Comparison of ENCODE assay signal across 16 cellular contexts in the genomic region with DNA sequence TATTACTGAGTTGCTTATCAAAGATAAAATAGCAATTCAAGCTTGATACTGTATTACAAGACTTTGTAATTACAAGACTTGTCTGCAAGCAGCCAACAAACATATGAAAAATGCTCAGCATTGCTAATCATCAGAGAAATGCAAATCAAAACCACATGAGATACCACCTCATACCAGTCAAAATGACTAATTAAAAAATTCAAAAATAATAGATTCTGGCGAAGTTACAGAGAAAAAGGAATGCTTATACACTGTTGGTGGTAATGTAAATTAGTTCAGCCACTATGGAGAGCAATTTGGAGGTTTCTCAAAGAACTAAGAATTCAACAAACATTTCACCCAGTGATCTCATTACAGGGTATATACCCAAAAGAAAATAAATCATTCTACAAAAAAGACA.
"Had no signal": no experiment of that assay in that cellular context is flagged by ENCODE, and none has a peak within 500 bp of the region (broad histone marks: within the 10 kb centered on the region; RNA-seq: fewer than 3 reads in every experiment).

No MANE protein-coding gene starts in this region.

- H3K27me3 ChIP-seq: cardiac muscle cell, esophagus muscularis mucosa, left lung, tibial nerve, uterus had no signal

- H3K36me3 ChIP-seq: cardiac muscle cell, esophagus muscularis mucosa, left lung, tibial nerve, uterus had no signal

- ATAC-seq: activated CD8-positive, alpha-beta T cell treated with anti-CD3 and anti-CD28 coated beads, Interleukin-2, amount 10 ng/mL, durations not matched to agents 7 days and 5 days; left lung had no signal

- H3K4me1 ChIP-seq: esophagus muscularis mucosa, left lung, tibial nerve, uterus had no signal

- DNase-seq: activated CD4-positive, alpha-beta T cell treated with anti-CD3 and anti-CD28 coated beads for 48 hours; activated CD4-positive, CD25-positive, alpha-beta regulatory T cell; activated CD8-positive, alpha-beta T cell treated with anti-CD3 and anti-CD28 coated beads, Interleukin-2, amount 10 ng/mL, durations not matched to agents 7 days and 5 days; activated naive CD4-positive, alpha-beta T cell treated with Interleukin-2 at 50 U/mL for 16 hours; activated naive CD8-positive, alpha-beta T cell treated with anti-CD3 and anti-CD28 coated beads, Interleukin-2, amount 10 ng/mL, durations not matched to agents 7 days and 5 days; activated T-cell treated with anti-CD3 and anti-CD28 coated beads, Interleukin-2, amount 50 U/mL, for 24 hours; aorta; dermis blood vessel endothelial cell; effector memory CD4-positive, alpha-beta T cell; left lung; occipital lobe; T1000; uterus had no signal

- H3K27ac ChIP-seq: cardiac muscle cell, esophagus muscularis mucosa, left lung, tibial nerve, uterus had no signal

- H3K4me3 ChIP-seq: cardiac muscle cell, esophagus muscularis mucosa, left lung, tibial nerve, uterus had no signal
